Comparison of ENCODE assay signal across 13 cellular contexts in genomic region chr5:17222679-17223078, GRCh38. TPM values are rescaled to one million over a fixed set of nuclear protein-coding genes. Genes with fewer than 3 reads are reported as not detected.
A peak's percentile ranks its signal among the peaks of the same experiment; 100 is the strongest.
DNase-seq lines count a peak whose midpoint lies in the region; ATAC-seq and TF ChIP-seq lines count a peak whose summit lies in the region.
"Had no signal": no experiment of that assay in that cellular context is flagged by ENCODE, and none has a peak within 500 bp of the region (broad histone marks: within the 10 kb centered on the region; RNA-seq: fewer than 3 reads in every experiment).

No MANE protein-coding gene starts in this region.

- H2AFZ ChIP-seq in SK-N-SH (ENCODE audit: low read depth), result no peak overlapping the region
- H2AFZ ChIP-seq in trophoblast cell (ENCODE audit: insufficient read depth, low read length, poor library complexity), result no peak overlapping the region

- TF ChIP-seq RAD21 in SK-N-SH (IDR thresholded peaks at IDR 0.05; ENCODE audit: low read length), result no peak

- no peak overlapping the region for H2AK5ac ChIP-seq in trophoblast cell (ENCODE audit: low read length)

- POLR2A ChIA-PET in SK-N-SH (lab: Yijun Ruan, JAX), result no interaction called here

- ATAC-seq in GM19035 (IDR thresholded peaks at IDR 0.05; ENCODE audit: unreplicated experiment), result no peak

- no peak overlapping the region for H2BK12ac ChIP-seq in trophoblast cell (ENCODE audit: low read length)

- H3K79me2 ChIP-seq in SK-N-SH (ENCODE audit: insufficient read depth), result peaks cover 93% of the 10 kb centered on the region
- H3K79me2 ChIP-seq in trophoblast cell (ENCODE audit: control insufficient read depth, insufficient read depth, low read length, poor library complexity), result peaks cover 31% of the 10 kb centered on the region

- H3K4me2 ChIP-seq in SK-N-SH (peak overlapping the region; percentile 36; the same call in 1 of the 2 replicates), trophoblast cell (ENCODE audit: low read length) (no peak overlapping the region)

- H3K27ac ChIP-seq in HUES48 (ENCODE audit: low read depth, low read length), result peak overlapping the region; percentile 83
- peak overlapping the region; percentile 38 to 65; a peak in 3 of 4 replicates for H3K27ac ChIP-seq in SK-N-SH (ENCODE audit: low read depth in 2 of 2, low read length in 1 of 2)
- peak overlapping the region; percentile 65 for H3K27ac ChIP-seq in trophoblast cell (ENCODE audit: low read depth, low read length)

- H2BK120ac ChIP-seq in trophoblast cell (ENCODE audit: insufficient read depth, low read length, poor library complexity), result no peak overlapping the region

- in situ Hi-C loops in KBM-7 (cut with MboI; ENCODE audit: low pct_unique_long_range_greater_than_20kb, low sequenced_read_pairs), result loop anchor here (25.0 kb wide), 1 partner anchor 1065 kb away; no protein-coding TSS in a partner anchor

- TF ChIP-seq CTCF in SK-N-SH (IDR thresholded peaks at IDR 0.05), result no peak

- H3K9me3 ChIP-seq in HUES48 (ENCODE audit: control insufficient read depth, insufficient read depth, low read length) (no peaks in the 10 kb centered on the region), SK-N-SH (no peaks in the 10 kb centered on the region), trophoblast cell (ENCODE audit: insufficient read depth, low read depth, low read length) (no peaks in the 10 kb centered on the region)

- H4K8ac ChIP-seq in trophoblast cell (ENCODE audit: low read depth, low read length), result no peak overlapping the region

- peaks cover 19% of the 10 kb centered on the region for H3K79me1 ChIP-seq in trophoblast cell (ENCODE audit: low read length)

- H3K27me3 ChIP-seq in HUES48 (ENCODE audit: control insufficient read depth, insufficient read depth, low read length) (no peaks in the 10 kb centered on the region), SK-N-SH (ENCODE audit: insufficient read depth) (no peaks in the 10 kb centered on the region), trophoblast cell (ENCODE audit: insufficient read depth, low read length) (no peaks in the 10 kb centered on the region)

- H4K20me1 ChIP-seq in SK-N-SH (ENCODE audit: insufficient read depth), result no peaks in the 10 kb centered on the region

- DNase-seq in SK-N-SH (no peak), fibroblast of peridontal ligament (ENCODE audit: extremely low read depth) (peak; percentile 80), trophoblast cell (peak in 1 of 2 donors; percentile 35), occipital lobe (lab: John Stamatoyannopoulos, UW) (no peak), SIG-M5 (lab: John Stamatoyannopoulos, UW) (no peak), KBM-7 (no peak)
- DNase-seq: activated CD4-positive, alpha-beta memory T cell treated with anti-CD3 and anti-CD28 coated beads for 36 hours; activated effector memory CD4-positive, alpha-beta T cell treated with Interleukin-2 at 50 U/mL for 16 hours; CD4-positive, alpha-beta T cell; NCI-H1048; nucleus accumbens had no signal

- no peak overlapping the region for H2BK5ac ChIP-seq in trophoblast cell (ENCODE audit: low read depth, low read length, poor library complexity)

- no peak overlapping the region; the same call in 1 of the 2 replicates for H3K9ac ChIP-seq in HUES48 (ENCODE audit: low read depth, low read length)
- no peak overlapping the region for H3K9ac ChIP-seq in SK-N-SH
- H3K9ac ChIP-seq in trophoblast cell (ENCODE audit: low read length), result no peak overlapping the region

- H3K4me3 ChIP-seq in HUES48 (ENCODE audit: low read depth, low read length) (peak overlapping the region; percentile 37; the same call in 1 of the 2 replicates), SK-N-SH (ENCODE audit: low read depth in 2 of 2, low read length in 1 of 2) (no peak overlapping the region), trophoblast cell (ENCODE audit: low read depth, low read length) (no peak overlapping the region)

- no peak overlapping the region for H4K12ac ChIP-seq in trophoblast cell (ENCODE audit: low read depth, low read length)

- CTCF ChIA-PET in SK-N-SH (lab: Yijun Ruan, JAX), result no interaction called here

- H3K4me1 ChIP-seq in HUES48 (ENCODE audit: control insufficient read depth, insufficient read depth, low read length), result peaks cover 65% of the 10 kb centered on the region
- H3K4me1 ChIP-seq in SK-N-SH (ENCODE audit: control insufficient read depth in 1 of 2, insufficient read depth in 2 of 2, low read depth in 1 of 2, low read length in 1 of 2), result peaks cover 2 to 45% of the 10 kb centered on the region in 2 experiments; a peak in 3 of 4 replicates
- H3K4me1 ChIP-seq in trophoblast cell (ENCODE audit: control insufficient read depth in 1 of 2, insufficient read depth in 2 of 2, low read length in 2 of 2), result peaks cover 16% of the 10 kb centered on the region in 2 experiments

- 81% methylated on average over 2 of the region's 2 CpGs for WGBS in SK-N-SH (ENCODE audit: low lambda C conversion rate)
- no CpG with 5 or more reads among the region's 2 CpGs for WGBS in trophoblast cell (ENCODE audit: extremely low coverage, insufficient coverage, insufficient read length)

- peaks cover 13% of the 10 kb centered on the region for H3F3A ChIP-seq in SK-N-SH (replicated peaks; ENCODE audit: insufficient read depth)

- no peak for TF ChIP-seq EP300 in SK-N-SH (IDR thresholded peaks at IDR 0.05; ENCODE audit: borderline replicate concordance in 1 of 2, low read depth in 1 of 2, low read length in 1 of 2)

- peaks cover 26% of the 10 kb centered on the region for H3K36me3 ChIP-seq in HUES48 (ENCODE audit: control insufficient read depth, insufficient read depth, low read length)
- H3K36me3 ChIP-seq in SK-N-SH (replicated peaks in 1 of 2; ENCODE audit: control insufficient read depth in 1 of 2, insufficient read depth in 2 of 2, low read length in 1 of 2), result peaks cover 0 to 4% of the 10 kb centered on the region in 2 experiments
- H3K36me3 ChIP-seq in trophoblast cell (ENCODE audit: control insufficient read depth in 1 of 2, insufficient read depth in 2 of 2, low read length in 2 of 2), result peaks cover 2 to 3% of the 10 kb centered on the region in 2 experiments

- H3K14ac ChIP-seq in trophoblast cell (ENCODE audit: low read length), result no peak overlapping the region

- no peaks in the 10 kb centered on the region for H3K9me2 ChIP-seq in SK-N-SH

- H3K18ac ChIP-seq in trophoblast cell (ENCODE audit: low read length), result no peak overlapping the region

- no peak overlapping the region for H4K91ac ChIP-seq in trophoblast cell (ENCODE audit: low read depth, low read length)

- H3K23ac ChIP-seq in trophoblast cell (ENCODE audit: low read length), result no peak overlapping the region

- peak overlapping the region; percentile 77 for H3K4ac ChIP-seq in trophoblast cell (ENCODE audit: low read depth, low read length)

TF ChIP-seq in SK-N-SH, 30 proteins besides CTCF, POLR2A, EP300 and RAD21:
- no peak for TF ChIP-seq ELF1 (IDR thresholded peaks at IDR 0.05)

RNA-seq across cellular contexts. Expression of gene BASP1, which starts 5.2 kb away (rescaled TPM):
- 77.8 and 107 TPM in 2 replicates for polyA plus RNA-seq in SK-N-SH (2012; rRNA removed)
- polyA plus RNA-seq in SK-N-SH (2012; cell fraction: cytosol; rRNA removed), result 94.2 and 104 TPM in 2 replicates
- 33.6 and 36.0 TPM in 2 replicates for polyA plus RNA-seq in SK-N-SH (2012; cell fraction: nucleus; rRNA removed)
- 550 and 590 TPM in 2 replicates for polyA plus RNA-seq in trophoblast cell (2013)
- 359 TPM for total RNA-seq in occipital lobe
